1 cellular context compared by ENCODE assay signal in the genomic region with DNA sequence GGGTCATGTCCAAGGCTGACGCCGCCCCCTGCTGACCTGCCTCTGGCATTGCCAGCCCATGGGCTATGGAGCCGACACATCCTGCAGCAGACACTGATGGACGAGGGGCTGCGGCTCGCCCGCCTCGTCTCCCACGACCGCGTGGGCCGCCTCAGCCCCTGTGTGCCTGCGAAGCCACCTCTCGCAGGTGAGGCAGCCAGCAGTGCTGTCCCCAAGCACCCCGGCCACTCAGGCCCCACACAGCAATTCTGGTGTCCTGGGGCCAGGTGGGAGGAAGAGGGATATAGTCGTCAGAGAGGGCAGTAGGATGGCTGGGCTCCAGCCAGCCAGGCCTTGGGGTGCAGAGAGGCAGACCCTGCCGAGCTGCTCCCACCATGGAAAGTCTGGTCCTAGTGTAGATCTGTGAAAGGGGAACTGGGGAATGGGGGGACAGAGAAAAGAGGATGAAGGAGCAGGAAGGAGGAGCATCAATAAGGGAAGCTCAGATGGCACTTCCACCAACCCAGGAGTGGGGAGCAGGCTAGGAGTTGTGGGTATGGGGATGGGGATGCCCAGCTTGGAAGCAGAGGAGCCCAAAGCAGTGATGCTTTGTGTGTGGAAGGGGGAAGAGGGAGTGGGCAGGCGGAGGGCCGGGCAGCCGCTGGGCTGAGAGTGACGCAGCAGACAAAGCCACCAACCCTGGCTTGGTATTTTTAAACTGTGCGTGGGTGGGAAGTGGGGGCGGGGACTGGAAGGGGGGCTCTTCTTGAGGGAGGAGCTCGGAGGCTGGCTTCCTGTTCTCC.
TF ChIP-seq lines count a peak whose summit lies in the region.

No MANE protein-coding gene starts in this region.

TF ChIP-seq in HepG2, 621 proteins besides CTCF, POLR2A, EP300 and RAD21 (continues in another document):
- TF ChIP-seq ZFYVE20 (CRISPR knock-in tag; IDR thresholded peaks at IDR 0.05; ENCODE audit: borderline replicate concordance, low read depth) (no peak), ZEB1 (IDR thresholded peaks at IDR 0.05; ENCODE audit: insufficient replicate concordance, low read depth) (no peak), HCFC1 (IDR thresholded peaks at IDR 0.05; ENCODE audit: low read depth, low read length) (no peak), CEBPG (CRISPR knock-in tag; IDR thresholded peaks at IDR 0.05) (no peak), MEIS1 (CRISPR knock-in tag; IDR thresholded peaks at IDR 0.05; ENCODE audit: borderline replicate concordance) (0 out of 2 replicates have a peak, but pooled peaks have one; percentile 28), GABPA (IDR thresholded peaks at IDR 0.05; ENCODE audit: low read depth, low read length) (no peak), GABPA (CRISPR knock-in tag; IDR thresholded peaks at IDR 0.05; ENCODE audit: low read depth) (no peak), TEAD2 (CRISPR knock-in tag; IDR thresholded peaks at IDR 0.05) (no peak), YEATS4 (CRISPR knock-in tag; IDR thresholded peaks at IDR 0.05; ENCODE audit: borderline replicate concordance) (no peak), KDM3A (CRISPR knock-in tag; IDR thresholded peaks at IDR 0.05; ENCODE audit: low read depth) (no peak), AGO2 (optimal IDR thresholded peaks at IDR 0.05; ENCODE audit: low read depth, low read length) (peak; percentile 94), ZNF33B (CRISPR knock-in tag; IDR thresholded peaks at IDR 0.05) (no peak), STAG1 (CRISPR knock-in tag; IDR thresholded peaks at IDR 0.05) (peak; percentile 79), EEA1 (CRISPR knock-in tag; IDR thresholded peaks at IDR 0.05; ENCODE audit: borderline replicate concordance) (no peak), BHLHE40 (IDR thresholded peaks at IDR 0.05; ENCODE audit: low read length) (no peak), KDM5B (CRISPR knock-in tag; IDR thresholded peaks at IDR 0.05; ENCODE audit: borderline replicate concordance) (peak; percentile 26; the same call in 1 of the 2 replicates), SAP130 (CRISPR knock-in tag; IDR thresholded peaks at IDR 0.05; ENCODE audit: low read depth) (no peak), ZNF136 (CRISPR knock-in tag; IDR thresholded peaks at IDR 0.05; ENCODE audit: low read depth) (no peak), HDAC1 (CRISPR knock-in tag; IDR thresholded peaks at IDR 0.05) (no peak), ZNF781 (CRISPR knock-in tag; IDR thresholded peaks at IDR 0.05; ENCODE audit: borderline replicate concordance, not compliant biosample characterization) (no peak), ATF1 (CRISPR knock-in tag; IDR thresholded peaks at IDR 0.05) (no peak), RBFOX2 (IDR thresholded peaks at IDR 0.05; ENCODE audit: low read depth, low read length) (peak; percentile 72), TAF1 (CRISPR knock-in tag; IDR thresholded peaks at IDR 0.05) (no peak), MED13 (CRISPR knock-in tag; IDR thresholded peaks at IDR 0.05) (no peak), NFKB2 (CRISPR knock-in tag; IDR thresholded peaks at IDR 0.05; ENCODE audit: borderline replicate concordance) (no peak), TBL1XR1 (IDR thresholded peaks at IDR 0.05; ENCODE audit: borderline replicate concordance, low read length, partially characterized antibody) (no peak), KAT7 (CRISPR knock-in tag; IDR thresholded peaks at IDR 0.05; ENCODE audit: borderline replicate concordance) (no peak)
- TF ChIP-seq, protein P1, sequence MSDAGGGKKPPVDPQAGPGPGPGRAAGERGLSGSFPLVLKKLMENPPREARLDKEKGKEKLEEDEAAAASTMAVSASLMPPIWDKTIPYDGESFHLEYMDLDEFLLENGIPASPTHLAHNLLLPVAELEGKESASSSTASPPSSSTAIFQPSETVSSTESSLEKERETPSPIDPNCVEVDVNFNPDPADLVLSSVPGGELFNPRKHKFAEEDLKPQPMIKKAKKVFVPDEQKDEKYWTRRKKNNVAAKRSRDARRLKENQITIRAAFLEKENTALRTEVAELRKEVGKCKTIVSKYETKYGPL (CRISPR knock-in tag; IDR thresholded peaks at IDR 0.05): no peak
- TF ChIP-seq, protein P2, sequence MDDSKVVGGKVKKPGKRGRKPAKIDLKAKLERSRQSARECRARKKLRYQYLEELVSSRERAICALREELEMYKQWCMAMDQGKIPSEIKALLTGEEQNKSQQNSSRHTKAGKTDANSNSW (CRISPR knock-in tag; IDR thresholded peaks at IDR 0.05; ENCODE audit: borderline replicate concordance): no peak
- TF ChIP-seq, protein P3, sequence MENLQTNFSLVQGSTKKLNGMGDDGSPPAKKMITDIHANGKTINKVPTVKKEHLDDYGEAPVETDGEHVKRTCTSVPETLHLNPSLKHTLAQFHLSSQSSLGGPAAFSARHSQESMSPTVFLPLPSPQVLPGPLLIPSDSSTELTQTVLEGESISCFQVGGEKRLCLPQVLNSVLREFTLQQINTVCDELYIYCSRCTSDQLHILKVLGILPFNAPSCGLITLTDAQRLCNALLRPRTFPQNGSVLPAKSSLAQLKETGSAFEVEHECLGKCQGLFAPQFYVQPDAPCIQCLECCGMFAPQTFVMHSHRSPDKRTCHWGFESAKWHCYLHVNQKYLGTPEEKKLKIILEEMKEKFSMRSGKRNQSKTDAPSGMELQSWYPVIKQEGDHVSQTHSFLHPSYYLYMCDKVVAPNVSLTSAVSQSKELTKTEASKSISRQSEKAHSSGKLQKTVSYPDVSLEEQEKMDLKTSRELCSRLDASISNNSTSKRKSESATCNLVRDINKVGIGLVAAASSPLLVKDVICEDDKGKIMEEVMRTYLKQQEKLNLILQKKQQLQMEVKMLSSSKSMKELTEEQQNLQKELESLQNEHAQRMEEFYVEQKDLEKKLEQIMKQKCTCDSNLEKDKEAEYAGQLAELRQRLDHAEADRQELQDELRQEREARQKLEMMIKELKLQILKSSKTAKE (CRISPR knock-in tag; IDR thresholded peaks at IDR 0.05; ENCODE audit: borderline replicate concordance): no peak
- TF ChIP-seq, protein P4, sequence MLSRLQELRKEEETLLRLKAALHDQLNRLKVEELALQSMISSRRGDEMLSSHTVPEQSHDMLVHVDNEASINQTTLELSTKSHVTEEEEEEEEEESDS (CRISPR knock-in tag; IDR thresholded peaks at IDR 0.05; ENCODE audit: borderline replicate concordance): no peak
- TF ChIP-seq, protein P5, sequence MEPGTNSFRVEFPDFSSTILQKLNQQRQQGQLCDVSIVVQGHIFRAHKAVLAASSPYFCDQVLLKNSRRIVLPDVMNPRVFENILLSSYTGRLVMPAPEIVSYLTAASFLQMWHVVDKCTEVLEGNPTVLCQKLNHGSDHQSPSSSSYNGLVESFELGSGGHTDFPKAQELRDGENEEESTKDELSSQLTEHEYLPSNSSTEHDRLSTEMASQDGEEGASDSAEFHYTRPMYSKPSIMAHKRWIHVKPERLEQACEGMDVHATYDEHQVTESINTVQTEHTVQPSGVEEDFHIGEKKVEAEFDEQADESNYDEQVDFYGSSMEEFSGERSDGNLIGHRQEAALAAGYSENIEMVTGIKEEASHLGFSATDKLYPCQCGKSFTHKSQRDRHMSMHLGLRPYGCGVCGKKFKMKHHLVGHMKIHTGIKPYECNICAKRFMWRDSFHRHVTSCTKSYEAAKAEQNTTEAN (CRISPR knock-in tag; conservative IDR thresholded peaks at IDR 0.05): no peak
- TF ChIP-seq, protein P6, sequence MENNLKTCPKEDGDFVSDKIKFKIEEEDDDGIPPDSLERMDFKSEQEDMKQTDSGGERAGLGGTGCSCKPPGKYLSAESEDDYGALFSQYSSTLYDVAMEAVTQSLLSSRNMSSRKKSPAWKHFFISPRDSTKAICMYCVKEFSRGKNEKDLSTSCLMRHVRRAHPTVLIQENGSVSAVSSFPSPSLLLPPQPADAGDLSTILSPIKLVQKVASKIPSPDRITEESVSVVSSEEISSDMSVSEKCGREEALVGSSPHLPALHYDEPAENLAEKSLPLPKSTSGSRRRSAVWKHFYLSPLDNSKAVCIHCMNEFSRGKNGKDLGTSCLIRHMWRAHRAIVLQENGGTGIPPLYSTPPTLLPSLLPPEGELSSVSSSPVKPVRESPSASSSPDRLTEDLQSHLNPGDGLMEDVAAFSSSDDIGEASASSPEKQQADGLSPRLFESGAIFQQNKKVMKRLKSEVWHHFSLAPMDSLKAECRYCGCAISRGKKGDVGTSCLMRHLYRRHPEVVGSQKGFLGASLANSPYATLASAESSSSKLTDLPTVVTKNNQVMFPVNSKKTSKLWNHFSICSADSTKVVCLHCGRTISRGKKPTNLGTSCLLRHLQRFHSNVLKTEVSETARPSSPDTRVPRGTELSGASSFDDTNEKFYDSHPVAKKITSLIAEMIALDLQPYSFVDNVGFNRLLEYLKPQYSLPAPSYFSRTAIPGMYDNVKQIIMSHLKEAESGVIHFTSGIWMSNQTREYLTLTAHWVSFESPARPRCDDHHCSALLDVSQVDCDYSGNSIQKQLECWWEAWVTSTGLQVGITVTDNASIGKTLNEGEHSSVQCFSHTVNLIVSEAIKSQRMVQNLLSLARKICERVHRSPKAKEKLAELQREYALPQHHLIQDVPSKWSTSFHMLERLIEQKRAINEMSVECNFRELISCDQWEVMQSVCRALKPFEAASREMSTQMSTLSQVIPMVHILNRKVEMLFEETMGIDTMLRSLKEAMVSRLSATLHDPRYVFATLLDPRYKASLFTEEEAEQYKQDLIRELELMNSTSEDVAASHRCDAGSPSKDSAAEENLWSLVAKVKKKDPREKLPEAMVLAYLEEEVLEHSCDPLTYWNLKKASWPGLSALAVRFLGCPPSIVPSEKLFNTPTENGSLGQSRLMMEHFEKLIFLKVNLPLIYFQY (CRISPR knock-in tag; IDR thresholded peaks at IDR 0.05; ENCODE audit: borderline replicate concordance): no peak
- TF ChIP-seq, protein P7, sequence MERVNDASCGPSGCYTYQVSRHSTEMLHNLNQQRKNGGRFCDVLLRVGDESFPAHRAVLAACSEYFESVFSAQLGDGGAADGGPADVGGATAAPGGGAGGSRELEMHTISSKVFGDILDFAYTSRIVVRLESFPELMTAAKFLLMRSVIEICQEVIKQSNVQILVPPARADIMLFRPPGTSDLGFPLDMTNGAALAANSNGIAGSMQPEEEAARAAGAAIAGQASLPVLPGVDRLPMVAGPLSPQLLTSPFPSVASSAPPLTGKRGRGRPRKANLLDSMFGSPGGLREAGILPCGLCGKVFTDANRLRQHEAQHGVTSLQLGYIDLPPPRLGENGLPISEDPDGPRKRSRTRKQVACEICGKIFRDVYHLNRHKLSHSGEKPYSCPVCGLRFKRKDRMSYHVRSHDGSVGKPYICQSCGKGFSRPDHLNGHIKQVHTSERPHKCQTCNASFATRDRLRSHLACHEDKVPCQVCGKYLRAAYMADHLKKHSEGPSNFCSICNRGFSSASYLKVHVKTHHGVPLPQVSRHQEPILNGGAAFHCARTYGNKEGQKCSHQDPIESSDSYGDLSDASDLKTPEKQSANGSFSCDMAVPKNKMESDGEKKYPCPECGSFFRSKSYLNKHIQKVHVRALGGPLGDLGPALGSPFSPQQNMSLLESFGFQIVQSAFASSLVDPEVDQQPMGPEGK (CRISPR knock-in tag; IDR thresholded peaks at IDR 0.05): 0 out of 2 replicates have a peak, but pooled peaks have one; percentile 28
- TF ChIP-seq, protein P8, sequence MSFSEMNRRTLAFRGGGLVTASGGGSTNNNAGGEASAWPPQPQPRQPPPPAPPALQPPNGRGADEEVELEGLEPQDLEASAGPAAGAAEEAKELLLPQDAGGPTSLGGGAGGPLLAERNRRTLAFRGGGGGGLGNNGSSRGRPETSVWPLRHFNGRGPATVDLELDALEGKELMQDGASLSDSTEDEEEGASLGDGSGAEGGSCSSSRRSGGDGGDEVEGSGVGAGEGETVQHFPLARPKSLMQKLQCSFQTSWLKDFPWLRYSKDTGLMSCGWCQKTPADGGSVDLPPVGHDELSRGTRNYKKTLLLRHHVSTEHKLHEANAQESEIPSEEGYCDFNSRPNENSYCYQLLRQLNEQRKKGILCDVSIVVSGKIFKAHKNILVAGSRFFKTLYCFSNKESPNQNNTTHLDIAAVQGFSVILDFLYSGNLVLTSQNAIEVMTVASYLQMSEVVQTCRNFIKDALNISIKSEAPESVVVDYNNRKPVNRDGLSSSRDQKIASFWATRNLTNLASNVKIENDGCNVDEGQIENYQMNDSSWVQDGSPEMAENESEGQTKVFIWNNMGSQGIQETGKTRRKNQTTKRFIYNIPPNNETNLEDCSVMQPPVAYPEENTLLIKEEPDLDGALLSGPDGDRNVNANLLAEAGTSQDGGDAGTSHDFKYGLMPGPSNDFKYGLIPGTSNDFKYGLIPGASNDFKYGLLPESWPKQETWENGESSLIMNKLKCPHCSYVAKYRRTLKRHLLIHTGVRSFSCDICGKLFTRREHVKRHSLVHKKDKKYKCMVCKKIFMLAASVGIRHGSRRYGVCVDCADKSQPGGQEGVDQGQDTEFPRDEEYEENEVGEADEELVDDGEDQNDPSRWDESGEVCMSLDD (CRISPR knock-in tag; IDR thresholded peaks at IDR 0.05; ENCODE audit: borderline replicate concordance): no peak
- TF ChIP-seq, protein P9, sequence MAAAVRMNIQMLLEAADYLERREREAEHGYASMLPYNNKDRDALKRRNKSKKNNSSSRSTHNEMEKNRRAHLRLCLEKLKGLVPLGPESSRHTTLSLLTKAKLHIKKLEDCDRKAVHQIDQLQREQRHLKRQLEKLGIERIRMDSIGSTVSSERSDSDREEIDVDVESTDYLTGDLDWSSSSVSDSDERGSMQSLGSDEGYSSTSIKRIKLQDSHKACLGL (CRISPR knock-in tag; IDR thresholded peaks at IDR 0.05): peak; percentile 45; the same call in 1 of the 2 replicates
- TF ChIP-seq, protein P10, sequence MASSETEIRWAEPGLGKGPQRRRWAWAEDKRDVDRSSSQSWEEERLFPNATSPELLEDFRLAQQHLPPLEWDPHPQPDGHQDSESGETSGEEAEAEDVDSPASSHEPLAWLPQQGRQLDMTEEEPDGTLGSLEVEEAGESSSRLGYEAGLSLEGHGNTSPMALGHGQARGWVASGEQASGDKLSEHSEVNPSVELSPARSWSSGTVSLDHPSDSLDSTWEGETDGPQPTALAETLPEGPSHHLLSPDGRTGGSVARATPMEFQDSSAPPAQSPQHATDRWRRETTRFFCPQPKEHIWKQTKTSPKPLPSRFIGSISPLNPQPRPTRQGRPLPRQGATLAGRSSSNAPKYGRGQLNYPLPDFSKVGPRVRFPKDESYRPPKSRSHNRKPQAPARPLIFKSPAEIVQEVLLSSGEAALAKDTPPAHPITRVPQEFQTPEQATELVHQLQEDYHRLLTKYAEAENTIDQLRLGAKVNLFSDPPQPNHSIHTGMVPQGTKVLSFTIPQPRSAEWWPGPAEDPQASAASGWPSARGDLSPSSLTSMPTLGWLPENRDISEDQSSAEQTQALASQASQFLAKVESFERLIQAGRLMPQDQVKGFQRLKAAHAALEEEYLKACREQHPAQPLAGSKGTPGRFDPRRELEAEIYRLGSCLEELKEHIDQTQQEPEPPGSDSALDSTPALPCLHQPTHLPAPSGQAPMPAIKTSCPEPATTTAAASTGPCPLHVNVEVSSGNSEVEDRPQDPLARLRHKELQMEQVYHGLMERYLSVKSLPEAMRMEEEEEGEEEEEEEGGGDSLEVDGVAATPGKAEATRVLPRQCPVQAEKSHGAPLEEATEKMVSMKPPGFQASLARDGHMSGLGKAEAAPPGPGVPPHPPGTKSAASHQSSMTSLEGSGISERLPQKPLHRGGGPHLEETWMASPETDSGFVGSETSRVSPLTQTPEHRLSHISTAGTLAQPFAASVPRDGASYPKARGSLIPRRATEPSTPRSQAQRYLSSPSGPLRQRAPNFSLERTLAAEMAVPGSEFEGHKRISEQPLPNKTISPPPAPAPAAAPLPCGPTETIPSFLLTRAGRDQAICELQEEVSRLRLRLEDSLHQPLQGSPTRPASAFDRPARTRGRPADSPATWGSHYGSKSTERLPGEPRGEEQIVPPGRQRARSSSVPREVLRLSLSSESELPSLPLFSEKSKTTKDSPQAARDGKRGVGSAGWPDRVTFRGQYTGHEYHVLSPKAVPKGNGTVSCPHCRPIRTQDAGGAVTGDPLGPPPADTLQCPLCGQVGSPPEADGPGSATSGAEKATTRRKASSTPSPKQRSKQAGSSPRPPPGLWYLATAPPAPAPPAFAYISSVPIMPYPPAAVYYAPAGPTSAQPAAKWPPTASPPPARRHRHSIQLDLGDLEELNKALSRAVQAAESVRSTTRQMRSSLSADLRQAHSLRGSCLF (CRISPR knock-in tag; IDR thresholded peaks at IDR 0.05; ENCODE audit: borderline replicate concordance): no peak
